In genomic region chr6:166465671-166466087, GRCh38 we compare ENCODE assay signal across 13 cellular contexts.
A peak's percentile ranks its signal among the peaks of the same experiment; 100 is the strongest.
DNase-seq lines count a peak whose midpoint lies in the region; ATAC-seq, FAIRE-seq and TF ChIP-seq lines count a peak whose summit lies in the region.
"Had no signal": no experiment of that assay in that cellular context is flagged by ENCODE, and none has a peak within 500 bp of the region (broad histone marks: within the 10 kb centered on the region; RNA-seq: fewer than 3 reads in every experiment).

No MANE protein-coding gene starts in this region.

- CTCF ChIA-PET in Panc1 (lab: Charles Lee) (no interaction called here), HEK293T (lab: Yijun Ruan, JAX) (interaction anchor here (0.6 kb wide), 1 partner anchor 94 kb away, joined by 4 read pairs; no protein-coding TSS in a partner anchor)

- no peaks in the 10 kb centered on the region for H3K9me3 ChIP-seq in Panc1 (ENCODE audit: control insufficient read depth, insufficient read depth, low read depth, low read length)
- no peaks in the 10 kb centered on the region for H3K9me3 ChIP-seq in pancreas
- no peaks in the 10 kb centered on the region for H3K9me3 ChIP-seq in breast epithelium
- H3K9me3 ChIP-seq: Caco-2, suprapubic skin had no signal

- H3K27ac ChIP-seq in Panc1 (ENCODE audit: low read length) (no peak overlapping the region), pancreas (peak overlapping the region; percentile 19 to 49 (median 29)), breast epithelium (no peak overlapping the region)
- H3K27ac ChIP-seq: suprapubic skin had no signal

- intact Hi-C loops in Panc1 (cut with micrococcal nuclease; ENCODE audit: unreplicated experiment) (no loop called here), pancreas (cut with DNase I) (no loop called here), breast epithelium (cut with DNase I; ENCODE audit: low total_unique reads) (no loop called here)

- no peak for TF ChIP-seq POLR2A in breast epithelium (IDR thresholded peaks at IDR 0.05)

- ATAC-seq in Panc1 (peak; percentile 32; the same call in 1 of the 2 replicates), pancreas (peak in 3 of 4 donors; percentile 21 to 46 (median 33)), HG03469 (IDR thresholded peaks at IDR 0.05; ENCODE audit: unreplicated experiment) (no peak)

- FAIRE-seq in pancreas (lab: Jason Lieb, UNC) = no peak
- FAIRE-seq: GM18507 had no signal

- POLR2A ChIA-PET in Panc1 (lab: Charles Lee) = no interaction called here
- POLR2A ChIA-PET in HEK293T (lab: Yijun Ruan, JAX) = no interaction called here

- H3K36me3 ChIP-seq in Panc1 (ENCODE audit: control insufficient read depth, insufficient read depth, low read length) = no peaks in the 10 kb centered on the region
- H3K36me3 ChIP-seq in pancreas = no peaks in the 10 kb centered on the region
- H3K36me3 ChIP-seq in breast epithelium = no peaks in the 10 kb centered on the region

- H3K4me1 ChIP-seq in Panc1 (ENCODE audit: control insufficient read depth, insufficient read depth, low read length) (peaks cover 3% of the 10 kb centered on the region; the same call in 1 of the 2 replicates), pancreas (no peaks in the 10 kb centered on the region), breast epithelium (no peaks in the 10 kb centered on the region)

- in situ Hi-C loops in Panc1 (cut with HindIII; ENCODE audit: low pct_unique_long_range_greater_than_20kb, low sequenced_read_pairs) = no loop called here

- TF ChIP-seq CTCF in Panc1 (IDR thresholded peaks at IDR 0.05) = no peak
- peak; percentile 11 for TF ChIP-seq CTCF in foreskin fibroblast (IDR thresholded peaks at IDR 0.05; ENCODE audit: low read depth, low read length)
- no peak for TF ChIP-seq CTCF in pancreas (IDR thresholded peaks at IDR 0.05)
- TF ChIP-seq CTCF in breast epithelium (IDR thresholded peaks at IDR 0.05) = no peak

- 66 to 67% methylated on average over 11 of the region's 11 CpGs for WGBS in pancreas, 2 donors

- BruUV-seq in Panc1 (replicated peaks; lab: Mats Ljungman, UMichigan) = no TSS peak

- H3K4me3 ChIP-seq in Panc1 (ENCODE audit: low read depth in 2 of 2, low read length in 2 of 2) (no peak overlapping the region), foreskin fibroblast (ENCODE audit: low read depth in 1 of 2, low read length in 2 of 2) (no peak overlapping the region), pancreas (no peak overlapping the region), breast epithelium (no peak overlapping the region)
- H3K4me3 ChIP-seq: suprapubic skin had no signal

- H3K27me3 ChIP-seq in Panc1 (ENCODE audit: control insufficient read depth, insufficient read depth, low read length) = no peaks in the 10 kb centered on the region
- no peaks in the 10 kb centered on the region for H3K27me3 ChIP-seq in pancreas
- H3K27me3 ChIP-seq in breast epithelium = no peaks in the 10 kb centered on the region
- H3K27me3 ChIP-seq: suprapubic skin had no signal

- DNase-seq in Ammon's horn (ENCODE audit: low spot score) (peak; percentile 80), Panc1 (ENCODE audit: low read depth, low spot score) (no peak), foreskin fibroblast (peak in 1 of 2 donors; percentile 57), pancreas (no peak), HEK293T (ENCODE audit: extremely low spot score) (no peak), breast epithelium (ENCODE audit: low spot score in 2 of 2) (no peak), COR-L47 (lab: John Stamatoyannopoulos, UW) (no peak)
- DNase-seq: NCI-H1417; stimulated activated CD4-positive, alpha-beta T cell treated with anti-CD3 and anti-CD28 coated beads, Interleukin-2, amount 100 ng/mL, for 24 hours had no signal

TF ChIP-seq in HEK293T, 16 proteins besides CTCF, POLR2A, EP300 and RAD21:
- TF ChIP-seq FOXM1 (IDR thresholded peaks at IDR 0.05; ENCODE audit: borderline replicate concordance) (no peak), TARDBP (IDR thresholded peaks at IDR 0.05) (no peak), LEF1 (IDR thresholded peaks at IDR 0.05; ENCODE audit: borderline replicate concordance) (no peak), ARNT (IDR thresholded peaks at IDR 0.05) (no peak), CTBP1 (IDR thresholded peaks at IDR 0.05; ENCODE audit: borderline replicate concordance) (no peak), FOXA1 (IDR thresholded peaks at IDR 0.05) (no peak), SP1 (IDR thresholded peaks at IDR 0.05) (no peak), SUZ12 (IDR thresholded peaks at IDR 0.05) (no peak)
TF ChIP-seq in HEK293T: peak in this region for 0.

Comparison
In these comparisons a context has a peak if more than half of its experiments do, and no peak if none do; other contexts are left out.
1. H3K27ac ChIP-seq: peak in pancreas (4 of 4); none in Panc1 (single experiment) and breast epithelium (0 of 2).